ENCODE assay signal across 1 cellular context in genomic region chr17:732788-733720, GRCh38.
TF ChIP-seq lines count a peak whose summit lies in the region.

No MANE protein-coding gene starts in this region.

TF ChIP-seq in GM12878, 131 proteins besides CTCF, POLR2A, EP300 and RAD21:
- TF ChIP-seq RB1 (IDR thresholded peaks at IDR 0.05; ENCODE audit: borderline replicate concordance) (0 out of 2 replicates have a peak, but pooled peaks have one; percentile 35), SIN3A (IDR thresholded peaks at IDR 0.05; ENCODE audit: low read depth, low read length) (no peak), FOS (IDR thresholded peaks at IDR 0.05; ENCODE audit: borderline replicate concordance, extremely low read depth, insufficient read length) (no peak), LARP7 (IDR thresholded peaks at IDR 0.05) (peak; percentile 80; the same call in 1 of the 2 replicates), MLLT1 (IDR thresholded peaks at IDR 0.05) (peak; percentile 74; the same call in 1 of the 2 replicates), RCOR1 (conservative IDR thresholded peaks at IDR 0.05; ENCODE audit: low read depth, low read length) (no peak), NBN (IDR thresholded peaks at IDR 0.05) (no peak), GATAD2B (conservative IDR thresholded peaks at IDR 0.05; ENCODE audit: low read depth) (peak; percentile 83), ZNF687 (IDR thresholded peaks at IDR 0.05) (0 out of 2 replicates have a peak, but pooled peaks have one; percentile 33), YY1 (IDR thresholded peaks at IDR 0.05; ENCODE audit: low read depth, low read length) (no peak), ZNF217 (IDR thresholded peaks at IDR 0.05) (peak; percentile 23; the same call in 1 of the 2 replicates), IKZF1 (conservative IDR thresholded peaks at IDR 0.05) (0 out of 2 replicates have a peak, but pooled peaks have one; percentile 27)
- TF ChIP-seq, protein P1, sequence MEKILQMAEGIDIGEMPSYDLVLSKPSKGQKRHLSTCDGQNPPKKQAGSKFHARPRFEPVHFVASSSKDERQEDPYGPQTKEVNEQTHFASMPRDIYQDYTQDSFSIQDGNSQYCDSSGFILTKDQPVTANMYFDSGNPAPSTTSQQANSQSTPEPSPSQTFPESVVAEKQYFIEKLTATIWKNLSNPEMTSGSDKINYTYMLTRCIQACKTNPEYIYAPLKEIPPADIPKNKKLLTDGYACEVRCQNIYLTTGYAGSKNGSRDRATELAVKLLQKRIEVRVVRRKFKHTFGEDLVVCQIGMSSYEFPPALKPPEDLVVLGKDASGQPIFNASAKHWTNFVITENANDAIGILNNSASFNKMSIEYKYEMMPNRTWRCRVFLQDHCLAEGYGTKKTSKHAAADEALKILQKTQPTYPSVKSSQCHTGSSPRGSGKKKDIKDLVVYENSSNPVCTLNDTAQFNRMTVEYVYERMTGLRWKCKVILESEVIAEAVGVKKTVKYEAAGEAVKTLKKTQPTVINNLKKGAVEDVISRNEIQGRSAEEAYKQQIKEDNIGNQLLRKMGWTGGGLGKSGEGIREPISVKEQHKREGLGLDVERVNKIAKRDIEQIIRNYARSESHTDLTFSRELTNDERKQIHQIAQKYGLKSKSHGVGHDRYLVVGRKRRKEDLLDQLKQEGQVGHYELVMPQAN (conservative IDR thresholded peaks at IDR 0.05) = peak; percentile 64; the same call in 1 of the 2 replicates
